In genomic region chr11:65424200-65425104, GRCh38 we compare ENCODE assay signal across 8 cellular contexts. TPM values are rescaled to one million over a fixed set of nuclear protein-coding genes. Genes with fewer than 3 reads are reported as not detected.
DNase-seq lines count a peak whose midpoint lies in the region; ATAC-seq and TF ChIP-seq lines count a peak whose summit lies in the region.

No MANE protein-coding gene starts in this region.

- peak overlapping the region; percentile 83 to 94 (median 92) for H3K4me3 ChIP-seq in BLaER1 treated with 17β-estradiol and CSF1 and Interleukin-3, amounts not matched to agents 10 nM and 100 nM
- H3K4me3 ChIP-seq in LNCaP clone FGC (ENCODE audit: low read depth, low read length), result peak overlapping the region; percentile 86

- DNase-seq in LNCaP clone FGC (ENCODE audit: low read depth) (no peak), glomerular visceral epithelial cell (ENCODE audit: extremely low spot score) (peak; percentile 66), progenitor cell of endocrine pancreas (ENCODE audit: low spot score, unreplicated experiment) (no peak)
- DNase-seq in activated T-helper 9 cell treated with anti-CD3 and anti-CD28 coated beads, Interleukin-2, amount 50 U/mL, for 16 hours (ENCODE audit: low read depth), result peak; percentile 60

- H3K4me2 ChIP-seq in BLaER1 treated with 17β-estradiol and CSF1 and Interleukin-3, amounts not matched to agents 10 nM and 100 nM, result peak overlapping the region; percentile 80 to 99 (median 91)

- peaks cover 32 to 62% (median 54%) of the 10 kb centered on the region in 10 experiments for H3K4me1 ChIP-seq in BLaER1 treated with 17β-estradiol and CSF1 and Interleukin-3, amounts not matched to agents 10 nM and 100 nM

- H3K9me3 ChIP-seq in BLaER1 treated with 17β-estradiol and CSF1 and Interleukin-3, amounts not matched to agents 10 nM and 100 nM (replicated peaks in 1 of 11), result no peaks in the 10 kb centered on the region

- H3K36me3 Mint-ChIP-seq in progenitor cell of endocrine pancreas (ENCODE audit: insufficient read depth), result no peaks in the 10 kb centered on the region

- H3K27me3 ChIP-seq in BLaER1 treated with 17β-estradiol and CSF1 and Interleukin-3, amounts not matched to agents 10 nM and 100 nM, result no peaks in the 10 kb centered on the region

- H3K4me1 Mint-ChIP-seq in progenitor cell of endocrine pancreas (ENCODE audit: low read depth), result peaks cover 67% of the 10 kb centered on the region

- peaks cover 12 to 59% (median 37%) of the 10 kb centered on the region in 11 experiments; a peak in 19 of 22 replicates for H3K36me3 ChIP-seq in BLaER1 treated with 17β-estradiol and CSF1 and Interleukin-3, amounts not matched to agents 10 nM and 100 nM

- peak overlapping the region; percentile 74 for H3K27ac Mint-ChIP-seq in progenitor cell of endocrine pancreas

- TF ChIP-seq CTCF in LNCaP clone FGC (IDR thresholded peaks at IDR 0.05; ENCODE audit: control insufficient read depth, extremely low read depth, insufficient read depth) (no peak), progenitor cell of endocrine pancreas (IDR thresholded peaks at IDR 0.05; ENCODE audit: unreplicated experiment) (no peak)

- H3K27me3 Mint-ChIP-seq in progenitor cell of endocrine pancreas, result no peaks in the 10 kb centered on the region

- H3K4me3 Mint-ChIP-seq in progenitor cell of endocrine pancreas (ENCODE audit: low read depth), result peak overlapping the region; percentile 68

- peak overlapping the region; percentile 94 to 100 (median 99) for H3K27ac ChIP-seq in BLaER1 treated with 17β-estradiol and CSF1 and Interleukin-3, amounts not matched to agents 10 nM and 100 nM

- H3K9ac ChIP-seq in BLaER1 treated with 17β-estradiol and CSF1 and Interleukin-3, amounts not matched to agents 10 nM and 100 nM, result peak overlapping the region; percentile 98 to 100 (median 100)

- ATAC-seq in GM21381 (IDR thresholded peaks at IDR 0.05; ENCODE audit: unreplicated experiment), result no peak
- ATAC-seq in GM21576 (IDR thresholded peaks at IDR 0.05; ENCODE audit: unreplicated experiment), result no peak
- ATAC-seq in GM18498 (IDR thresholded peaks at IDR 0.05; ENCODE audit: unreplicated experiment), result no peak

- H4K20me1 ChIP-seq in BLaER1 treated with 17β-estradiol and CSF1 and Interleukin-3, amounts not matched to agents 10 nM and 100 nM, result peaks cover 61 to 68% (median 68%) of the 10 kb centered on the region in 11 experiments

- H3K9me3 Mint-ChIP-seq in progenitor cell of endocrine pancreas (ENCODE audit: low read depth), result no peaks in the 10 kb centered on the region

RNA-seq across cellular contexts. Expression of gene NEAT1, which starts 1.9 kb away (rescaled TPM):
- total RNA-seq in progenitor cell of endocrine pancreas, result 78.8 and 99.9 TPM in 2 replicates

RNA-seq across cellular contexts. Expression of gene FRMD8, which starts 38.0 kb away (rescaled TPM):
- total RNA-seq in progenitor cell of endocrine pancreas, result 27.3 and 27.5 TPM in 2 replicates

RNA-seq across cellular contexts. Expression of gene SLC25A45, which starts 42.0 kb away (rescaled TPM):
- 4.0 and 5.3 TPM in 2 replicates for total RNA-seq in progenitor cell of endocrine pancreas

Comparison
In these comparisons a context has a peak if more than half of its experiments do, and no peak if none do; other contexts are left out.
1. DNase-seq: peak in activated T-helper 9 cell treated with anti-CD3 and anti-CD28 coated beads, Interleukin-2, amount 50 U/mL, for 16 hours (single experiment) and glomerular visceral epithelial cell (single experiment); none in LNCaP clone FGC (single experiment) and progenitor cell of endocrine pancreas (single experiment).